Comparison of ENCODE assay signal across 8 cellular contexts in genomic region chr9:13351768-13352386, GRCh38.
DNase-seq lines count a peak whose midpoint lies in the region; ATAC-seq, FAIRE-seq and TF ChIP-seq lines count a peak whose summit lies in the region.

No MANE protein-coding gene starts in this region.

- no peaks in the 10 kb centered on the region for H3K36me3 Mint-ChIP-seq in Calu3 (ENCODE audit: insufficient read depth, unreplicated experiment)
- no peaks in the 10 kb centered on the region for H3K36me3 Mint-ChIP-seq in activated T-cell treated with anti-CD3 and anti-CD28 coated beads, Interleukin-2, amount 50 U/mL, for 24 hours (ENCODE audit: low read depth)

- TF ChIP-seq CTCF in Calu3 (IDR thresholded peaks at IDR 0.05; ENCODE audit: unreplicated experiment) = peak; percentile 32

- no TSS peak for BruUV-seq in Calu3 (replicated peaks; lab: Mats Ljungman, UMichigan)

- DNase-seq in Calu3 = no peak
- DNase-seq in RKO (ENCODE audit: low spot score) = peak; percentile 61
- DNase-seq in fibroblast of peridontal ligament (ENCODE audit: extremely low read depth) = peak; percentile 83
- DNase-seq in pons (ENCODE audit: low spot score) = peak; percentile 74
- no peak for DNase-seq in GM12891 (ENCODE audit: insufficient read length, low spot score)
- DNase-seq in activated T-cell treated with anti-CD3 and anti-CD28 coated beads, Interleukin-2, amount 50 U/mL, for 24 hours = no peak

- intact Hi-C loops in Calu3 (cut with micrococcal nuclease; ENCODE audit: unreplicated experiment) = loop anchor here (5.0 to 10.0 kb wide), 2 partner anchors 1000 to 1053 kb away; no protein-coding TSS in a partner anchor

- no peaks in the 10 kb centered on the region for H3K27me3 Mint-ChIP-seq in Calu3 (ENCODE audit: unreplicated experiment)
- H3K27me3 Mint-ChIP-seq in activated T-cell treated with anti-CD3 and anti-CD28 coated beads, Interleukin-2, amount 50 U/mL, for 24 hours = no peaks in the 10 kb centered on the region

- no peaks in the 10 kb centered on the region for H3K9me3 Mint-ChIP-seq in Calu3 (ENCODE audit: low read depth, unreplicated experiment)
- peaks cover 6% of the 10 kb centered on the region for H3K9me3 Mint-ChIP-seq in activated T-cell treated with anti-CD3 and anti-CD28 coated beads, Interleukin-2, amount 50 U/mL, for 24 hours

- peak; percentile 74 for TF ChIP-seq RAD21 in Ishikawa (IDR thresholded peaks at IDR 0.05; ENCODE audit: low read depth)

- ATAC-seq in GM18873 (IDR thresholded peaks at IDR 0.05; ENCODE audit: low FRiP score, unreplicated experiment) = no peak

- FAIRE-seq in GM12891 (lab: Jason Lieb, UNC) = no peak

- TF ChIP-seq EP300 in Ishikawa (IDR thresholded peaks at IDR 0.05; ENCODE audit: borderline replicate concordance) = no peak

- CTCF ChIA-PET in Calu3 (lab: Charles Lee) = interaction anchor here (1.3 kb wide), 1 partner anchor 27 kb away, joined by 4 read pairs; no protein-coding TSS in a partner anchor

- no peak overlapping the region for H3K4me3 Mint-ChIP-seq in Calu3 (ENCODE audit: low read depth, unreplicated experiment)
- no peak overlapping the region for H3K4me3 Mint-ChIP-seq in activated T-cell treated with anti-CD3 and anti-CD28 coated beads, Interleukin-2, amount 50 U/mL, for 24 hours

- no peaks in the 10 kb centered on the region for H3K4me1 Mint-ChIP-seq in Calu3 (ENCODE audit: low read depth, unreplicated experiment)
- H3K4me1 Mint-ChIP-seq in activated T-cell treated with anti-CD3 and anti-CD28 coated beads, Interleukin-2, amount 50 U/mL, for 24 hours (ENCODE audit: low read depth) = no peaks in the 10 kb centered on the region

- TF ChIP-seq POLR2A in GM12891 (IDR thresholded peaks at IDR 0.05; ENCODE audit: low read depth, low read length) = no peak

- H3K27ac Mint-ChIP-seq in Calu3 (ENCODE audit: unreplicated experiment) = no peak overlapping the region
- no peak overlapping the region for H3K27ac Mint-ChIP-seq in activated T-cell treated with anti-CD3 and anti-CD28 coated beads, Interleukin-2, amount 50 U/mL, for 24 hours

TF ChIP-seq in Ishikawa, 13 proteins besides CTCF, POLR2A, EP300 and RAD21:
- no peak for TF ChIP-seq EGR1 (IDR thresholded peaks at IDR 0.05)
- no peak for TF ChIP-seq YY1 (IDR thresholded peaks at IDR 0.05; ENCODE audit: low read depth)
- no peak for TF ChIP-seq CEBPB (IDR thresholded peaks at IDR 0.05)
- TF ChIP-seq ZBTB7A (IDR thresholded peaks at IDR 0.05; ENCODE audit: low read depth) = no peak
TF ChIP-seq in Ishikawa: peak in this region for 0.

TF ChIP-seq in GM12891, 5 proteins besides CTCF, POLR2A, EP300 and RAD21:
- no peak for TF ChIP-seq SPI1 (IDR thresholded peaks at IDR 0.05; ENCODE audit: low read depth, low read length)
- no peak for TF ChIP-seq POU2F2 (IDR thresholded peaks at IDR 0.05; ENCODE audit: low read depth, low read length)
TF ChIP-seq in GM12891: peak in this region for 0.

Comparison
In these comparisons a context has a peak if more than half of its experiments do, and no peak if none do; other contexts are left out.
1. DNase-seq: peak in RKO (single experiment), fibroblast of peridontal ligament (single experiment) and pons (single experiment); none in Calu3 (single experiment), GM12891 (single experiment) and activated T-cell treated with anti-CD3 and anti-CD28 coated beads, Interleukin-2, amount 50 U/mL, for 24 hours (single experiment).